ENCODE assay signal across 8 cellular contexts in the genomic region with DNA sequence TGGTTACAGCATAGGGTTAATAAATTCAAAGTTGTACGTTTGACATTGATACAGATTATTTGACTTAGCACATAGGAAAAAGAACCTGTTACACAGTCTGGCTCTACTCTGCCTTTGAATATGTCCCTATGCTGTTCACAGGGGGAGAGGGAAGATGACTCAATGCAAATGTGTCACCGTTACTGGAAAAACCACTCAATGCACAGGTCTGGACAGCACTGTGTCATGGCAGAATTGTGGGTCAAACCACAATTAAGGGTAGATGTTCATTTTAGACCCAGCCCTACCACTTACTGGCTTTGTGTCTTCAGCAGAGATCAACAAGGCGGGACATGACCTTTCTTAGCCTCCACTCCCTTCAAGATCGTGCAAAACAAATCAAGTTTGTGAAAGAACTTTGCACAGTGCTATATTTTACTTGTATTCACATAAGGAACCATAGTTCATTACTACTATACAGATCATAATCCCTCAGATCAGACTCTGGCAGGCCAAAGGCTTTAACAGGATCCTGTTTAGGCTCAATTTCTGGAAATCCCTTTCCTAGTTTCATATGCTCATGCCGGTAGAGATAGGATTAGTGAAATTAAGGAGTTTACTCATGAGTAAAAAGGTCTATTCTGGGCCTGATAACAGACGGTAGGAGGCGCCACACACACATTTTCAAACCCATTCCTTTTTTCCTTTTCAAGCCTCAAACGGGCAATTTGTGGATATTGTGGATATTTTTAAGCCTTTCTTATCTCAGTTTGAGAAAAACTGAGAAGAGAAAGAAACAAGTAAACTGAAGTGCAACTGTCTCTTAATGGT. TPM values are rescaled to one million over a fixed set of nuclear protein-coding genes. Genes with fewer than 3 reads are reported as not detected.
A peak's percentile ranks its signal among the peaks of the same experiment; 100 is the strongest.
DNase-seq lines count a peak whose midpoint lies in the region; ATAC-seq and TF ChIP-seq lines count a peak whose summit lies in the region.

No MANE protein-coding gene starts in this region.

- H3K36me3 Mint-ChIP-seq in glutamatergic neuron (ENCODE audit: unreplicated experiment) = no peaks in the 10 kb centered on the region

- H3K4me3 ChIP-seq in upper lobe of left lung = no peak overlapping the region

- H3K27ac Mint-ChIP-seq in glutamatergic neuron (ENCODE audit: unreplicated experiment) = no peak overlapping the region

- H3K4me3 Mint-ChIP-seq in glutamatergic neuron (ENCODE audit: unreplicated experiment) = no peak overlapping the region

- no peaks in the 10 kb centered on the region for H3K4me1 Mint-ChIP-seq in glutamatergic neuron (ENCODE audit: low read depth, unreplicated experiment)

- TF ChIP-seq EP300 in upper lobe of left lung (IDR thresholded peaks at IDR 0.05) = peak in 1 of 4 donors; percentile 56

- peaks cover 3 to 14% (median 8%) of the 10 kb centered on the region in 4 donors for H3K4me1 ChIP-seq in upper lobe of left lung

- ATAC-seq in GM18520 (IDR thresholded peaks at IDR 0.05; ENCODE audit: unreplicated experiment) = peak; percentile 59
- ATAC-seq in HG03442 (IDR thresholded peaks at IDR 0.05; ENCODE audit: unreplicated experiment) = peak; percentile 72
- ATAC-seq in upper lobe of left lung (ENCODE audit: low FRiP score in 2 of 2) = peak; percentile 29 to 35
- no peak for ATAC-seq in HG02938 (IDR thresholded peaks at IDR 0.05; ENCODE audit: unreplicated experiment)

- peaks cover 18 to 97% (median 59%) of the 10 kb centered on the region in 4 donors for H3K36me3 ChIP-seq in upper lobe of left lung

- H3K9me3 ChIP-seq in upper lobe of left lung = no peaks in the 10 kb centered on the region

- H3K27me3 Mint-ChIP-seq in glutamatergic neuron (ENCODE audit: unreplicated experiment) = peaks cover 2% of the 10 kb centered on the region

- TF ChIP-seq CTCF in glutamatergic neuron (IDR thresholded peaks at IDR 0.05; ENCODE audit: partially characterized antibody, unreplicated experiment) = peak; percentile 19
- TF ChIP-seq CTCF in upper lobe of left lung (IDR thresholded peaks at IDR 0.05) = peak in 2 of 6 experiments; percentile 12 to 22

- no peaks in the 10 kb centered on the region for H3K9me3 Mint-ChIP-seq in glutamatergic neuron (ENCODE audit: unreplicated experiment)

- H3K27me3 ChIP-seq in upper lobe of left lung = no peaks in the 10 kb centered on the region

- peak; percentile 49 for DNase-seq in activated CD8-positive, alpha-beta memory T cell treated with anti-CD3 and anti-CD28 coated beads, Interleukin-2, amount 50 U/mL, for 24 hours (ENCODE audit: extremely low read depth)
- DNase-seq in glutamatergic neuron = no peak
- DNase-seq in upper lobe of left lung = no peak
- no peak for DNase-seq in T-helper 9 cell
- DNase-seq in DMS114 treated with DMSO at 0.1 percent for 48 hours (lab: John Stamatoyannopoulos, UW; ENCODE audit: unreplicated experiment) = no peak

- TF ChIP-seq POLR2A in upper lobe of left lung (IDR thresholded peaks at IDR 0.05) = no peak

- H3K27ac ChIP-seq in upper lobe of left lung = peak overlapping the region in 2 of 4 donors; percentile 1 to 28

- 63 to 64% methylated on average over 8 of the region's 8 CpGs for WGBS in upper lobe of left lung, 2 donors

RNA-seq across cellular contexts. Expression of a gene that starts 22.0 kb away (rescaled TPM):
- total RNA-seq in glutamatergic neuron (ENCODE audit: unreplicated experiment) = 19.5 TPM
- 10 to 100 TPM; 32.6 to 84.9 (median 45.4) TPM for total RNA-seq in upper lobe of left lung

RNA-seq across cellular contexts. Expression of a gene that starts 45.1 kb away (rescaled TPM):
- total RNA-seq in glutamatergic neuron (ENCODE audit: unreplicated experiment) (1.3 TPM), upper lobe of left lung (10 to 100 TPM in 2 of 6 donors, 1 to 10 TPM in 4; 4.1 to 20.7 (median 7.0) TPM)
